Comparison of ENCODE assay signal across 21 cellular contexts in the genomic region with DNA sequence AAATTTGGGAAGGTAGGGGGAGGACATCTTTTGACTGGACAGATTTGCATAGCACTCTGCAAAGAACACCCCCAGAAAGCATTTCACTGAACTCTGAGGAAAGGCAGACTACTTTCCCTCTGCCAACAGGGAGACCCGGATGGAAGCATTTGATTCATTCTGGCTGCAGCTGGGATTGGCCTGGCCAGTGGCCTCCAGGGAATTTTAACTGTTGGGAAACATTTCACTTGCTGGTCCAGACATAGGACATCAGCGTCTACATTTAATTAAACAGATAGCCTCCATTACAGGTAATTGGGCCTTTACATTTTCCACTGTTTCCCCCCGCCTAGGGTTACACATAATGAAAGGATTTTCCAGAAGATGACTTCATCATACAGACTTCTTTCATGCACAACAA.
DNase-seq lines count a peak whose midpoint lies in the region; ATAC-seq and TF ChIP-seq lines count a peak whose summit lies in the region.
"Had no signal": no experiment of that assay in that cellular context is flagged by ENCODE, and none has a peak within 500 bp of the region (broad histone marks: within the 10 kb centered on the region; RNA-seq: fewer than 3 reads in every experiment).

No MANE protein-coding gene starts in this region.

- no peak overlapping the region for H2BK120ac ChIP-seq in mesenchymal stem cell (ENCODE audit: low read depth, low read length)
- no peak overlapping the region for H2BK120ac ChIP-seq in mesendoderm (ENCODE audit: low read depth, low read length)

- no peak overlapping the region for H3K14ac ChIP-seq in mesenchymal stem cell (ENCODE audit: low read length in 2 of 2)

- TF ChIP-seq CTCF in AG10803 (conservative IDR thresholded peaks at IDR 0.05; ENCODE audit: low read length): no peak

- ATAC-seq in HG02759 (IDR thresholded peaks at IDR 0.05; ENCODE audit: unreplicated experiment): no peak
- ATAC-seq: natural killer cell treated with Interleukin-12 subunit alpha and Interleukin-12 subunit beta and Interleukin-15 and Interleukin-18, amount 100 ng/mL, for 72 hours; stimulated activated naive CD8-positive, alpha-beta T cell treated with anti-CD3 and anti-CD28 coated beads, Interleukin-15, Interleukin-2, amounts not matched to agents 100 U/mL and 50 U/mL, for 24 hours had no signal

- H4K91ac ChIP-seq in mesenchymal stem cell (ENCODE audit: low read length): no peak overlapping the region

- no peak overlapping the region for H2AFZ ChIP-seq in mesenchymal stem cell (ENCODE audit: low read depth, low read length)

- H2AK5ac ChIP-seq in mesenchymal stem cell (ENCODE audit: low read length, severe bottlenecking) (no peak overlapping the region), mesendoderm (ENCODE audit: low read length) (no peak overlapping the region)

- H3K18ac ChIP-seq in mesenchymal stem cell (ENCODE audit: low read depth in 1 of 2, low read length in 2 of 2) (no peak overlapping the region), mesendoderm (ENCODE audit: low read length) (no peak overlapping the region)

- no peaks in the 10 kb centered on the region for H3K27me3 ChIP-seq in mesenchymal stem cell (ENCODE audit: control insufficient read depth in 1 of 2, insufficient read depth in 1 of 2, low read length in 2 of 2)
- H3K27me3 ChIP-seq in mesendoderm (ENCODE audit: insufficient read depth, low read length, poor library complexity): no peaks in the 10 kb centered on the region
- H3K27me3 ChIP-seq: colonic mucosa, tibial nerve had no signal

- no peak overlapping the region for H2BK15ac ChIP-seq in mesenchymal stem cell (ENCODE audit: low read depth, poor library complexity, severe bottlenecking)
- no peak overlapping the region for H2BK15ac ChIP-seq in mesendoderm (replicated peaks; ENCODE audit: low read depth)

- 73% methylated on average over 3 of the region's 3 CpGs for WGBS in mesenchymal stem cell
- WGBS in mesendoderm (ENCODE audit: extremely low coverage, insufficient coverage, low lambda C conversion rate): no CpG with 5 or more reads among the region's 3 CpGs

- DNase-seq in AG10803 (ENCODE audit: low read depth) (peak; percentile 77), NCI-H69 (lab: John Stamatoyannopoulos, UW) (peak; percentile 88), fibroblast of peridontal ligament (ENCODE audit: extremely low read depth) (peak; percentile 82), mesenchymal stem cell (peak; percentile 33), mesendoderm (no peak), OCI-M1 (lab: John Stamatoyannopoulos, UW) (no peak), COLO668 (lab: John Stamatoyannopoulos, UW; ENCODE audit: unreplicated experiment) (no peak)
- DNase-seq: activated CD4-positive, alpha-beta T cell treated with anti-CD3 and anti-CD28 coated beads for 4 hours; activated naive CD8-positive, alpha-beta T cell treated with anti-CD3 and anti-CD28 coated beads, Interleukin-2, amount 10 ng/mL, durations not matched to agents 7 days and 5 days; colonic mucosa; DMS79 treated with DMSO at 0.1 percent for 48 hours; foreskin melanocyte; NCI-H2029; stimulated activated naive CD8-positive, alpha-beta T cell treated with anti-CD3 and anti-CD28 coated beads, Interleukin-15, Interleukin-2, amounts not matched to agents 100 U/mL and 50 U/mL, for 24 hours; SW 1271 had no signal

- no peak overlapping the region for H3K56ac ChIP-seq in mesendoderm (ENCODE audit: low read length)

- H3K4me1 ChIP-seq in mesenchymal stem cell (ENCODE audit: control insufficient read depth, insufficient read depth, low read depth, low read length) (peaks cover 5% of the 10 kb centered on the region), mesendoderm (ENCODE audit: control insufficient read depth, low read depth, low read length) (peaks cover 7% of the 10 kb centered on the region)
- H3K4me1 ChIP-seq: colonic mucosa, tibial nerve had no signal

- no peak overlapping the region for H4K5ac ChIP-seq in mesendoderm (ENCODE audit: low read length)

- H3K23ac ChIP-seq in mesenchymal stem cell (ENCODE audit: low read length in 2 of 2) (no peak overlapping the region), mesendoderm (ENCODE audit: low read length) (no peak overlapping the region)

- no peaks in the 10 kb centered on the region for H3K79me2 ChIP-seq in mesendoderm (ENCODE audit: control insufficient read depth, insufficient read depth, low read length)

- H3K4ac ChIP-seq in mesenchymal stem cell (ENCODE audit: low read depth in 1 of 2, low read length in 2 of 2) (peak overlapping the region in 1 of 2 experiments; percentile 17), mesendoderm (ENCODE audit: low read depth, low read length) (no peak overlapping the region)

- H4K8ac ChIP-seq in mesenchymal stem cell (ENCODE audit: low read length) (no peak overlapping the region), mesendoderm (ENCODE audit: low read depth, low read length) (no peak overlapping the region)

- no peak overlapping the region for H3K4me2 ChIP-seq in mesenchymal stem cell (ENCODE audit: low read length, poor library complexity, severe bottlenecking)
- no peak overlapping the region for H3K4me2 ChIP-seq in mesendoderm (ENCODE audit: low read length)
- H3K4me2 ChIP-seq: KMS-11 had no signal

- H3K4me3 ChIP-seq in AG10803 (ENCODE audit: low read length): no peak overlapping the region
- H3K4me3 ChIP-seq in mesenchymal stem cell (ENCODE audit: insufficient read depth in 1 of 2, low read depth in 1 of 2, low read length in 2 of 2): peak overlapping the region in 1 of 2 experiments; percentile 28
- H3K4me3 ChIP-seq in mesendoderm (ENCODE audit: low read length): no peak overlapping the region
- H3K4me3 ChIP-seq: colonic mucosa, skin epidermis, tibial nerve had no signal

- H3K79me1 ChIP-seq in mesenchymal stem cell (replicated peaks; ENCODE audit: low read length, poor library complexity, severe bottlenecking): no peaks in the 10 kb centered on the region
- H3K79me1 ChIP-seq in mesendoderm (ENCODE audit: low read length): no peaks in the 10 kb centered on the region

- H3K36me3 ChIP-seq in mesenchymal stem cell (ENCODE audit: control insufficient read depth in 1 of 2, insufficient read depth in 2 of 2, low read depth in 1 of 2, low read length in 2 of 2) (peaks cover 0 to 4% of the 10 kb centered on the region in 2 experiments), mesendoderm (ENCODE audit: control insufficient read depth, insufficient read depth, low read length) (no peaks in the 10 kb centered on the region)
- H3K36me3 ChIP-seq: colonic mucosa, tibial nerve had no signal

- H3K9ac ChIP-seq in mesenchymal stem cell (ENCODE audit: low read length) (peak overlapping the region; percentile 69), mesendoderm (ENCODE audit: low read length) (no peak overlapping the region)
- H3K9ac ChIP-seq: KMS-11 had no signal

- H3K27ac ChIP-seq in mesenchymal stem cell (ENCODE audit: low read length, poor library complexity, severe bottlenecking) (no peak overlapping the region), mesendoderm (ENCODE audit: low read depth, low read length) (no peak overlapping the region)
- H3K27ac ChIP-seq: colonic mucosa, KMS-11, RWPE1, tibial nerve had no signal

- no peak overlapping the region for H2BK5ac ChIP-seq in mesenchymal stem cell (ENCODE audit: low read depth, low read length, poor library complexity, severe bottlenecking)
- H2BK5ac ChIP-seq in mesendoderm (ENCODE audit: low read length): no peak overlapping the region

- no peaks in the 10 kb centered on the region for H3K9me3 ChIP-seq in mesenchymal stem cell (ENCODE audit: control insufficient read depth, low read length)
- H3K9me3 ChIP-seq: colonic mucosa, tibial nerve had no signal

- no peak overlapping the region for H2BK12ac ChIP-seq in mesenchymal stem cell (ENCODE audit: low read length in 2 of 2)

Comparison
In these comparisons a context has a peak if more than half of its experiments do, and no peak if none do; other contexts are left out.
1. DNase-seq: peak in AG10803 (single experiment), NCI-H69 (single experiment), fibroblast of peridontal ligament (single experiment) and mesenchymal stem cell (single experiment); none in mesendoderm (single experiment), OCI-M1 (single experiment) and COLO668 (single experiment).